Comparison of ENCODE assay signal across 1 cellular context in genomic region chr3:111547645-111548044, GRCh38.
TF ChIP-seq lines count a peak whose summit lies in the region.

No MANE protein-coding gene starts in this region.

TF ChIP-seq in GM23338, 12 proteins besides CTCF, POLR2A, EP300 and RAD21 (continued from another document):
- TF ChIP-seq EZH2phosphoT487 (IDR thresholded peaks at IDR 0.05; ENCODE audit: unreplicated experiment), result no peak
